In the genomic region with DNA sequence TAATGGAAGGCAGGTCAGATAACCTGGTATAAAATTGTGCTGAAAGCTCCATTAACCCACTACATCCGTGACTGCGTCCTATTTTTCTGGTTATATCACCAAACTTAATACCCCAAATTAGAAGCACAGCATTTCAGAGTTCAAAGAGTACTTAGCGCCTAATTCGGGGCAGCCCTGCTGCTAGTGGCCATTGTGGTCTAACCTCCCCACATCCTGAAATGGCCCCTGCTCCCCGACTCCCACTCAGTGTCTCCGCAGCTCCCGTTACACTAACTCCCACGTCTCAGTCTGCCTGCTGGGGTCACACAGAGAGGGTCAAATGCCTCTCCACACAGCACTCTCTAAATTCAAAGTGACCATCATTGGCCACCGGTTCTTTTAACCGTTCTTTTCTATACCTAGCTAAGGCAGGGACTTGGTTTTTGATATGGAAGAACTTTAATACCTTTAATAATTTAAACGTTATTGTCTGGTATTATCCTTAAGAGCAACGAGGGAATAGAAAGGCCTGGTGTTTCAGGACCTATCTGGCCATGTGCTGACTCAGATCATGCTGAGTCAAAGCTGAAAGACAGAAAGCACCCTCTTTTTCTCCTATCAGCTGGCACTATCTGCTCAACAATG, we compare ENCODE assay signal across 10 cellular contexts.
A peak's percentile ranks its signal among the peaks of the same experiment; 100 is the strongest.
DNase-seq lines count a peak whose midpoint lies in the region; ATAC-seq lines count a peak whose summit lies in the region.
"Had no signal": no experiment of that assay in that cellular context is flagged by ENCODE, and none has a peak within 500 bp of the region (broad histone marks: within the 10 kb centered on the region; RNA-seq: fewer than 3 reads in every experiment).

No MANE protein-coding gene starts in this region.

- no peak for DNase-seq in activated naive CD8-positive, alpha-beta T cell treated with anti-CD3 and anti-CD28 coated beads, Interleukin-2, amount 50 U/mL, for 24 hours
- DNase-seq in activated naive CD8-positive, alpha-beta T cell treated with anti-CD3 and anti-CD28 coated beads for 36 hours, result no peak
- no peak for DNase-seq in central memory CD8-positive, alpha-beta T cell (ENCODE audit: low spot score in 2 of 2)
- DNase-seq in NCI-H1048 (lab: John Stamatoyannopoulos, UW) (no peak), HAP-1 (ENCODE audit: low spot score in 2 of 2) (no peak)
- DNase-seq: stimulated activated CD4-positive, alpha-beta T cell treated with anti-CD3 and anti-CD28 coated beads, Interleukin-2, amount 100 ng/mL, for 48 hours had no signal

- no peaks in the 10 kb centered on the region for H3K9me3 Mint-ChIP-seq in activated naive CD8-positive, alpha-beta T cell treated with anti-CD3 and anti-CD28 coated beads, Interleukin-2, amount 50 U/mL, for 24 hours
- H3K9me3 Mint-ChIP-seq in activated naive CD8-positive, alpha-beta T cell treated with anti-CD3 and anti-CD28 coated beads for 36 hours, result no peaks in the 10 kb centered on the region
- no peaks in the 10 kb centered on the region for H3K9me3 Mint-ChIP-seq in central memory CD8-positive, alpha-beta T cell
- H3K9me3 Mint-ChIP-seq: T-helper 2 cell treated with Interferon-gamma antibody and Interleukin-4, amounts not matched to agents 5 μg/mL and 100 μg/mL, for 36 hours had no signal

- H3K36me3 ChIP-seq in HAP-1 (replicated peaks), result peaks cover 11% of the 10 kb centered on the region

- H3K36me3 Mint-ChIP-seq in activated naive CD8-positive, alpha-beta T cell treated with anti-CD3 and anti-CD28 coated beads, Interleukin-2, amount 50 U/mL, for 24 hours (ENCODE audit: low read depth), result peaks cover 13% of the 10 kb centered on the region
- peaks cover 11% of the 10 kb centered on the region for H3K36me3 Mint-ChIP-seq in activated naive CD8-positive, alpha-beta T cell treated with anti-CD3 and anti-CD28 coated beads for 36 hours
- peaks cover 26% of the 10 kb centered on the region for H3K36me3 Mint-ChIP-seq in central memory CD8-positive, alpha-beta T cell (ENCODE audit: insufficient read depth)

- H3K27ac Mint-ChIP-seq in activated naive CD8-positive, alpha-beta T cell treated with anti-CD3 and anti-CD28 coated beads, Interleukin-2, amount 50 U/mL, for 24 hours, result peak overlapping the region; percentile 64
- no peak overlapping the region for H3K27ac Mint-ChIP-seq in activated naive CD8-positive, alpha-beta T cell treated with anti-CD3 and anti-CD28 coated beads for 36 hours
- H3K27ac Mint-ChIP-seq in central memory CD8-positive, alpha-beta T cell (ENCODE audit: low read depth), result peak overlapping the region; percentile 5
- H3K27ac Mint-ChIP-seq: T-helper 2 cell treated with Interferon-gamma antibody and Interleukin-4, amounts not matched to agents 5 μg/mL and 100 μg/mL, for 36 hours had no signal

- H3K27me3 Mint-ChIP-seq in activated naive CD8-positive, alpha-beta T cell treated with anti-CD3 and anti-CD28 coated beads, Interleukin-2, amount 50 U/mL, for 24 hours, result no peaks in the 10 kb centered on the region
- no peaks in the 10 kb centered on the region for H3K27me3 Mint-ChIP-seq in activated naive CD8-positive, alpha-beta T cell treated with anti-CD3 and anti-CD28 coated beads for 36 hours
- no peaks in the 10 kb centered on the region for H3K27me3 Mint-ChIP-seq in central memory CD8-positive, alpha-beta T cell

- H3K9me3 ChIP-seq in HAP-1, result no peaks in the 10 kb centered on the region

- H3K4me1 Mint-ChIP-seq in activated naive CD8-positive, alpha-beta T cell treated with anti-CD3 and anti-CD28 coated beads, Interleukin-2, amount 50 U/mL, for 24 hours, result peaks cover 34% of the 10 kb centered on the region
- peaks cover 23% of the 10 kb centered on the region for H3K4me1 Mint-ChIP-seq in activated naive CD8-positive, alpha-beta T cell treated with anti-CD3 and anti-CD28 coated beads for 36 hours
- peaks cover 34% of the 10 kb centered on the region for H3K4me1 Mint-ChIP-seq in central memory CD8-positive, alpha-beta T cell

- no peaks in the 10 kb centered on the region for H3K4me1 ChIP-seq in HAP-1

- no peak overlapping the region for H3K4me3 Mint-ChIP-seq in activated naive CD8-positive, alpha-beta T cell treated with anti-CD3 and anti-CD28 coated beads, Interleukin-2, amount 50 U/mL, for 24 hours
- no peak overlapping the region for H3K4me3 Mint-ChIP-seq in activated naive CD8-positive, alpha-beta T cell treated with anti-CD3 and anti-CD28 coated beads for 36 hours
- H3K4me3 Mint-ChIP-seq in central memory CD8-positive, alpha-beta T cell, result no peak overlapping the region
- H3K4me3 Mint-ChIP-seq: T-helper 2 cell treated with Interferon-gamma antibody and Interleukin-4, amounts not matched to agents 5 μg/mL and 100 μg/mL, for 36 hours had no signal

- no peaks in the 10 kb centered on the region for H3K27me3 ChIP-seq in HAP-1 (ENCODE audit: low read depth)

- in situ Hi-C loops in HAP-1 (cut with MboI; ENCODE audit: low sequenced_read_pairs), result no loop called here

- H3K4me3 ChIP-seq in HAP-1, result no peak overlapping the region

- peak; percentile 34 for ATAC-seq in activated naive CD8-positive, alpha-beta T cell treated with anti-CD3 and anti-CD28 coated beads, Interleukin-2, amount 50 U/mL, for 24 hours
- peak; percentile 73 for ATAC-seq in HG03095 (IDR thresholded peaks at IDR 0.05; ENCODE audit: unreplicated experiment)
- no peak for ATAC-seq in central memory CD8-positive, alpha-beta T cell (replicated peaks; ENCODE audit: extremely low read depth, poor library complexity, severe bottlenecking)
- no peak for ATAC-seq in GM21737 (IDR thresholded peaks at IDR 0.05; ENCODE audit: unreplicated experiment)
- no peak for ATAC-seq in HG02970 (IDR thresholded peaks at IDR 0.05; ENCODE audit: low FRiP score, unreplicated experiment)

Comparison
In these comparisons a context has a peak if more than half of its experiments do, and no peak if none do; other contexts are left out.
1. ATAC-seq: peak in activated naive CD8-positive, alpha-beta T cell treated with anti-CD3 and anti-CD28 coated beads, Interleukin-2, amount 50 U/mL, for 24 hours (single experiment) and HG03095 (single experiment); none in central memory CD8-positive, alpha-beta T cell (single experiment), GM21737 (single experiment) and HG02970 (single experiment).